13 cellular contexts compared by ENCODE assay signal in the genomic region with DNA sequence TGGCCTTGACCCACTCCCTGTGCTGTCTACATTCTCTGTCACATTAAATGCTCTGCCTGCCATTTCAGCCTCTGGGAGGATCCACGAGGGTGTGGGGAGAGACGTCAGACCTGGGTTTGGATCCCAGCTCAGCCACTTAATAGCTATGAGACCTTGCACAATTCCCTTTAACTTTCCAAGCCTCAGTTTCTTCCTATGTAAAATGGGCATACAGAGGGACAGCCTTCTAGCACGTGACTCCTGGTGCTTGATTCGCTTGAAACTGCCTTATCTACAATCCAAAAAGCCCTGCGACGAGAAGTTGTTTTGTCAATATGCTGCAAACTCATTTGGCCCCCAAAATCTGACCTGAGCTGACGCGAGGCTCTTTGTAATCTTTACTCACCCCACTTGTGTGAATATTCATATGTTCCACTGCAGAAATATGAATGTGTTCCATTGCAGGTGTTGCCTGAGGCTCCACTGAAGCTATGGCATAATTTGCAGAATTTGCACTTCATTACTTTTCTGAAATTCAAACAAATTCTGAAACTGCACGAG. TPM values are rescaled to one million over a fixed set of nuclear protein-coding genes. Genes with fewer than 3 reads are reported as not detected.
DNase-seq lines count a peak whose midpoint lies in the region; ATAC-seq and TF ChIP-seq lines count a peak whose summit lies in the region.
"Had no signal": no experiment of that assay in that cellular context is flagged by ENCODE, and none has a peak within 500 bp of the region (broad histone marks: within the 10 kb centered on the region; RNA-seq: fewer than 3 reads in every experiment).

No MANE protein-coding gene starts in this region.

- no peaks in the 10 kb centered on the region for H3K27me3 ChIP-seq in CD8-positive, alpha-beta memory T cell (ENCODE audit: insufficient read depth, low read length, poor library complexity, severe bottlenecking)
- H3K27me3 ChIP-seq in HUES64 (ENCODE audit: insufficient read depth, low read length) = no peaks in the 10 kb centered on the region
- peaks cover 0 to 12% (median 0%) of the 10 kb centered on the region in 3 experiments for H3K27me3 ChIP-seq in neuronal stem cell (ENCODE audit: control insufficient read depth in 3 of 3, insufficient read depth in 3 of 3, low read depth in 1 of 3, low read length in 3 of 3)

- H2AFZ ChIP-seq in neuronal stem cell (ENCODE audit: low read length) = peak overlapping the region; percentile 27

- no peak overlapping the region for H2BK12ac ChIP-seq in neuronal stem cell (ENCODE audit: low read length)

- WGBS in HUES64 = 78% methylated on average over 8 of the region's 9 CpGs
- no CpG with 5 or more reads among the region's 9 CpGs for WGBS in neuronal stem cell (ENCODE audit: extremely low coverage in 2 of 2, insufficient read length in 2 of 2, insufficient replicate concordance in 1 of 2), 2 donors

- no peak overlapping the region for H4K91ac ChIP-seq in neuronal stem cell (ENCODE audit: low read depth, low read length, poor library complexity)

- no peak overlapping the region for H3K18ac ChIP-seq in neuronal stem cell (ENCODE audit: low read length)

- H3K4ac ChIP-seq in neuronal stem cell (ENCODE audit: low read length) = no peak overlapping the region

- H3K4me1 ChIP-seq in CD8-positive, alpha-beta memory T cell (ENCODE audit: insufficient read depth, low read length) = peaks cover 83% of the 10 kb centered on the region
- peaks cover 15% of the 10 kb centered on the region; the same call in 1 of the 2 replicates for H3K4me1 ChIP-seq in HUES64 (ENCODE audit: insufficient read depth, low read length)
- peaks cover 2 to 4% of the 10 kb centered on the region in 2 donors for H3K4me1 ChIP-seq in neuronal stem cell (ENCODE audit: control insufficient read depth in 2 of 2, insufficient read depth in 1 of 2, low read depth in 1 of 2, low read length in 2 of 2)

- H2BK15ac ChIP-seq in neuronal stem cell (ENCODE audit: low read length) = no peak overlapping the region

- peaks cover 0 to 6% (median 2%) of the 10 kb centered on the region in 5 donors for H3K9me3 Mint-ChIP-seq in CD8-positive, alpha-beta memory T cell
- H3K9me3 Mint-ChIP-seq in activated naive CD8-positive, alpha-beta T cell treated with anti-CD3 and anti-CD28 coated beads for 36 hours = peaks cover 10% of the 10 kb centered on the region

- peaks cover 10 to 33% of the 10 kb centered on the region in 2 donors for H3K27me3 Mint-ChIP-seq in CD8-positive, alpha-beta memory T cell
- peaks cover 57% of the 10 kb centered on the region for H3K27me3 Mint-ChIP-seq in activated naive CD8-positive, alpha-beta T cell treated with anti-CD3 and anti-CD28 coated beads for 36 hours

- CTCF ChIA-PET in CD8-positive, alpha-beta memory T cell (lab: Charles Lee) = interaction anchor here (0.9 to 2.5 kb wide), 3 partner anchors 15 to 28 kb away, joined by 4 to 5 read pairs (median 4); no protein-coding TSS in a partner anchor

- peak in 1 of 5 donors; percentile 18 for DNase-seq in CD8-positive, alpha-beta memory T cell
- no peak for DNase-seq in activated naive CD8-positive, alpha-beta T cell treated with anti-CD3 and anti-CD28 coated beads for 36 hours
- DNase-seq in neuronal stem cell (ENCODE audit: low spot score) (no peak), iPS-NIHi11 (ENCODE audit: low spot score) (no peak), Ammon's horn (ENCODE audit: low spot score) (no peak)
- DNase-seq: cerebellar nuclear complex, H7, heart right ventricle, NCI-H1930 had no signal

- POLR2A ChIA-PET in CD8-positive, alpha-beta memory T cell (lab: Charles Lee) = no interaction called here

- peak overlapping the region; percentile 42 for H3K14ac ChIP-seq in neuronal stem cell (ENCODE audit: low read length)

- no peak overlapping the region for H2BK5ac ChIP-seq in neuronal stem cell (ENCODE audit: low read length)

- peak overlapping the region; percentile 47 for H2AK5ac ChIP-seq in neuronal stem cell (ENCODE audit: low read depth, low read length)

- H3K79me1 ChIP-seq in neuronal stem cell (ENCODE audit: low read depth, low read length) = no peaks in the 10 kb centered on the region

- H3K4me1 Mint-ChIP-seq in CD8-positive, alpha-beta memory T cell = peaks cover 80 to 92% (median 88%) of the 10 kb centered on the region in 3 donors
- H3K4me1 Mint-ChIP-seq in activated naive CD8-positive, alpha-beta T cell treated with anti-CD3 and anti-CD28 coated beads for 36 hours = peaks cover 67% of the 10 kb centered on the region

- H3K9ac ChIP-seq in HUES64 (ENCODE audit: low read depth, low read length) (peak overlapping the region; percentile 51; the same call in 1 of the 2 replicates), neuronal stem cell (ENCODE audit: low read depth, low read length, poor library complexity) (no peak overlapping the region)

- no peak overlapping the region for H4K8ac ChIP-seq in neuronal stem cell (ENCODE audit: low read depth, low read length)

- no peak overlapping the region for H3K4me2 ChIP-seq in neuronal stem cell (ENCODE audit: insufficient read depth, low read length, poor library complexity, severe bottlenecking)

- H3K36me3 Mint-ChIP-seq in CD8-positive, alpha-beta memory T cell = peaks cover 0 to 1% (median 0%) of the 10 kb centered on the region in 3 donors
- H3K36me3 Mint-ChIP-seq in activated naive CD8-positive, alpha-beta T cell treated with anti-CD3 and anti-CD28 coated beads for 36 hours = peaks cover 10% of the 10 kb centered on the region

- H3K36me3 ChIP-seq in CD8-positive, alpha-beta memory T cell (ENCODE audit: insufficient read depth, low read length) = no peaks in the 10 kb centered on the region
- H3K36me3 ChIP-seq in HUES64 (ENCODE audit: insufficient read depth, low read length) (no peaks in the 10 kb centered on the region), neuronal stem cell (replicated peaks in 1 of 2; ENCODE audit: control insufficient read depth in 2 of 2, insufficient read depth in 2 of 2, low read length in 2 of 2) (no peaks in the 10 kb centered on the region)
- H3K36me3 ChIP-seq: heart right ventricle had no signal

- H3K27ac Mint-ChIP-seq in CD8-positive, alpha-beta memory T cell = peak overlapping the region in 3 of 8 donors; percentile 6 to 57 (median 49)
- H3K27ac Mint-ChIP-seq in activated naive CD8-positive, alpha-beta T cell treated with anti-CD3 and anti-CD28 coated beads for 36 hours = peak overlapping the region; percentile 81

- ATAC-seq in GM18505 (IDR thresholded peaks at IDR 0.05; ENCODE audit: unreplicated experiment) (no peak), HG03521 (IDR thresholded peaks at IDR 0.05; ENCODE audit: unreplicated experiment) (no peak)

- peak overlapping the region in 6 of 7 donors; percentile 45 to 71 (median 63) for H3K4me3 Mint-ChIP-seq in CD8-positive, alpha-beta memory T cell
- H3K4me3 Mint-ChIP-seq in activated naive CD8-positive, alpha-beta T cell treated with anti-CD3 and anti-CD28 coated beads for 36 hours = peak overlapping the region; percentile 0

- TF ChIP-seq POLR2A in GM18505 (IDR thresholded peaks at IDR 0.05; ENCODE audit: borderline replicate concordance, extremely low read depth, insufficient read depth, insufficient read length) = no peak

- H3K4me3 ChIP-seq in CD8-positive, alpha-beta memory T cell (ENCODE audit: low read length) = peak overlapping the region; percentile 20
- H3K4me3 ChIP-seq in HUES64 (ENCODE audit: low read length) = no peak overlapping the region
- H3K4me3 ChIP-seq in neuronal stem cell (ENCODE audit: low read length in 2 of 2) = no peak overlapping the region
- H3K4me3 ChIP-seq: heart right ventricle had no signal

- H2BK120ac ChIP-seq in neuronal stem cell (ENCODE audit: low read depth, low read length) = no peak overlapping the region

- H3K23ac ChIP-seq in neuronal stem cell (ENCODE audit: low read depth, low read length, poor library complexity) = no peak overlapping the region

- no peaks in the 10 kb centered on the region for H3K9me3 ChIP-seq in CD8-positive, alpha-beta memory T cell (ENCODE audit: low read length)
- H3K9me3 ChIP-seq in HUES64 (ENCODE audit: insufficient read depth, low read depth, low read length) (no peaks in the 10 kb centered on the region), neuronal stem cell (replicated peaks in 1 of 2; ENCODE audit: control insufficient read depth in 2 of 2, insufficient read depth in 1 of 2, low read depth in 1 of 2, low read length in 2 of 2) (no peaks in the 10 kb centered on the region)
- H3K9me3 ChIP-seq: heart right ventricle had no signal

- H3K27ac ChIP-seq in CD8-positive, alpha-beta memory T cell (ENCODE audit: low read depth, low read length) = no peak overlapping the region
- H3K27ac ChIP-seq in HUES64 (ENCODE audit: low read depth, low read length) = peak overlapping the region; percentile 66; the same call in 1 of the 2 replicates
- H3K27ac ChIP-seq in neuronal stem cell (replicated peaks; ENCODE audit: low read length) = no peak overlapping the region

RNA-seq across cellular contexts. Expression of gene TOX2, which starts 40.1 kb away (rescaled TPM):
- total RNA-seq in CD8-positive, alpha-beta memory T cell = under 1 TPM; 0.35 to 0.39 TPM
- polyA plus RNA-seq in CD8-positive, alpha-beta memory T cell = 1.2 TPM
- polyA plus RNA-seq in HUES64 (2013, experiment 1 of 2) = 1.3 TPM
- polyA plus RNA-seq in HUES64 (2013, experiment 2 of 2) = 3.0 TPM
- total RNA-seq in activated naive CD8-positive, alpha-beta T cell treated with anti-CD3 and anti-CD28 coated beads for 36 hours = under 1 TPM; 0.45 to 0.52 TPM
- polyA plus RNA-seq in neuronal stem cell (2013, experiment 1 of 2) = 16.8 TPM
- polyA plus RNA-seq in neuronal stem cell (2013, experiment 2 of 2) = 15.7 TPM
- total RNA-seq: skeletal muscle tissue had no signal
